In genomic region chrX:150898343-150899190, GRCh38 we compare ENCODE assay signal across 8 cellular contexts. TPM values are rescaled to one million over a fixed set of nuclear protein-coding genes. Genes with fewer than 3 reads are reported as not detected.
DNase-seq lines count a peak whose midpoint lies in the region; ATAC-seq and TF ChIP-seq lines count a peak whose summit lies in the region.

TSS of gene CD99L2 (minus strand) at chrX:150898668. CDS start at chrX:150898588, 80 bp downstream.

- H3K4me3 ChIP-seq in psoas muscle, result peak within 1 kb of the TSS; percentile 77

- no peaks in the 10 kb centered on the region for H3K9me3 ChIP-seq in psoas muscle

- no peaks in the 10 kb centered on the region for H3K36me3 ChIP-seq in psoas muscle (ENCODE audit: insufficient read depth in 1 of 2, low read depth in 1 of 2)

- no peaks in the 10 kb centered on the region for H3K4me1 ChIP-seq in psoas muscle

- TF ChIP-seq CTCF in psoas muscle (IDR thresholded peaks at IDR 0.05), result no peak

- DNase-seq in NCI-H1694 (lab: John Stamatoyannopoulos, UW) (peak; percentile 53), left ventricle myocardium superior (peak; percentile 94), psoas muscle (peak; percentile 91 to 94), ureter (ENCODE audit: low spot score) (peak; percentile 89)

- H3K27me3 ChIP-seq in psoas muscle (ENCODE audit: insufficient read depth in 3 of 3, low read length in 2 of 3), result no peaks in the 10 kb centered on the region

- H3K27ac ChIP-seq in angular gyrus (ENCODE audit: low read depth, low read length) (peak within 1 kb of the TSS; percentile 64), psoas muscle (peak within 1 kb of the TSS; percentile 88)

- 0 to 26% (median 0%) methylated on average over 3 to 90 of the region's 95 CpGs for WGBS in psoas muscle, 3 donors

- intact Hi-C loops in T-helper 2 cell treated with Interferon-gamma antibody and Interleukin-4, amounts not matched to agents 100 ng/mL and 5 ng/mL, for 36 hours (cut with micrococcal nuclease), result loop anchor here (1.0 to 10.0 kb wide), 8 partner anchors 85 to 964 kb away; partner anchors contain the start of genes EOLA2, HMGB3, MTM1 and MTMR1
- intact Hi-C loops in left ventricle myocardium superior (cut with micrococcal nuclease), result no loop called here
- intact Hi-C loops in psoas muscle (cut with DNase I), result loop anchor here (2.0 to 10.0 kb wide), 2 partner anchors 84 to 124 kb away; partner anchors contain the start of gene HMGB3 (in 1 of the 2)

- ATAC-seq in GM18498 (IDR thresholded peaks at IDR 0.05; ENCODE audit: unreplicated experiment) (peak; percentile 89), HG02884 (IDR thresholded peaks at IDR 0.05; ENCODE audit: unreplicated experiment) (peak; percentile 90), left ventricle myocardium superior (peak; percentile 99), psoas muscle (peak; percentile 91 to 97 (median 94))

RNA-seq across cellular contexts. Expression of gene CD99L2, which starts in this region (rescaled TPM):
- total RNA-seq in T-helper 2 cell treated with Interferon-gamma antibody and Interleukin-4, amounts not matched to agents 100 ng/mL and 5 ng/mL, for 36 hours, result 13.0 and 13.4 TPM in 2 replicates
- total RNA-seq in left ventricle myocardium superior, result 83.3 TPM
- total RNA-seq in psoas muscle, result 100 to 1,000 TPM; 106 to 173 (median 136) TPM
- polyA plus RNA-seq in psoas muscle, result 100 to 1,000 TPM in 2 of 3 donors, 10 to 100 TPM in 1; 62.7 to 154 (median 104) TPM
- total RNA-seq in ureter, result 30.5 TPM

Comparison
In these comparisons a context has a peak if more than half of its experiments do, and no peak if none do; other contexts are left out.
1. Peak in every context shown above with its lines: DNase-seq, ATAC-seq, H3K4me3 ChIP-seq and H3K27ac ChIP-seq.